ENCODE assay signal across 24 cellular contexts in genomic region chr1:53127546-53127945, GRCh38. TPM values are rescaled to one million over a fixed set of nuclear protein-coding genes. Genes with fewer than 3 reads are reported as not detected.
A peak's percentile ranks its signal among the peaks of the same experiment; 100 is the strongest.
DNase-seq lines count a peak whose midpoint lies in the region; ATAC-seq, FAIRE-seq and TF ChIP-seq lines count a peak whose summit lies in the region.
"Had no signal": no experiment of that assay in that cellular context is flagged by ENCODE, and none has a peak within 500 bp of the region (broad histone marks: within the 10 kb centered on the region; RNA-seq: fewer than 3 reads in every experiment).

No MANE protein-coding gene starts in this region.

- no peak for TF ChIP-seq CTCF in body of pancreas (IDR thresholded peaks at IDR 0.05)

- H3K4me1 ChIP-seq in HAP-1 (no peaks in the 10 kb centered on the region), body of pancreas (no peaks in the 10 kb centered on the region)

- WGBS in body of pancreas, 2 donors: 86 to 93% methylated on average over 3 to 5 of the region's 5 CpGs

- no peaks in the 10 kb centered on the region for H3K27me3 ChIP-seq in HAP-1 (ENCODE audit: low read depth)
- H3K27me3 ChIP-seq in body of pancreas: no peaks in the 10 kb centered on the region

- ATAC-seq in stimulated activated effector memory CD8-positive, alpha-beta T cell treated with anti-CD3 and anti-CD28 coated beads, Interleukin-12 subunit alpha, Interleukin-12 subunit beta, amount 100 ng/mL, for 72 hours: peak; percentile 92
- ATAC-seq in body of pancreas: no peak
- ATAC-seq: HCT116 had no signal

- no peak for FAIRE-seq in GM19239 (lab: Jason Lieb, UNC)
- FAIRE-seq: colon, endothelial cell of umbilical vein, frontal cortex had no signal

- in situ Hi-C loops in HAP-1 (cut with MboI; ENCODE audit: low sequenced_read_pairs): no loop called here

- no peak overlapping the region for H3K4me3 Mint-ChIP-seq in stimulated activated effector memory CD8-positive, alpha-beta T cell treated with anti-CD3 and anti-CD28 coated beads, Interleukin-12 subunit alpha, Interleukin-12 subunit beta, amount 100 ng/mL, for 72 hours
- H3K4me3 Mint-ChIP-seq: activated T-cell treated with anti-CD3 and anti-CD28 coated beads, Interleukin-2, amount 50 U/mL, for 24 hours; nephron had no signal

- H3K4me3 ChIP-seq in HAP-1 (no peak overlapping the region), body of pancreas (no peak overlapping the region)

- H3K36me3 Mint-ChIP-seq in stimulated activated effector memory CD8-positive, alpha-beta T cell treated with anti-CD3 and anti-CD28 coated beads, Interleukin-12 subunit alpha, Interleukin-12 subunit beta, amount 100 ng/mL, for 72 hours: no peaks in the 10 kb centered on the region
- H3K36me3 Mint-ChIP-seq: CD14-positive monocyte had no signal

- intact Hi-C loops in body of pancreas (cut with DNase I): no loop called here

- H3K27ac ChIP-seq in body of pancreas: no peak overlapping the region

- H3K27ac Mint-ChIP-seq in stimulated activated effector memory CD8-positive, alpha-beta T cell treated with anti-CD3 and anti-CD28 coated beads, Interleukin-12 subunit alpha, Interleukin-12 subunit beta, amount 100 ng/mL, for 72 hours: peak overlapping the region; percentile 26
- H3K27ac Mint-ChIP-seq: activated T-cell treated with anti-CD3 and anti-CD28 coated beads, Interleukin-2, amount 50 U/mL, for 24 hours; CD14-positive monocyte; nephron had no signal

- H3K4me1 Mint-ChIP-seq in stimulated activated effector memory CD8-positive, alpha-beta T cell treated with anti-CD3 and anti-CD28 coated beads, Interleukin-12 subunit alpha, Interleukin-12 subunit beta, amount 100 ng/mL, for 72 hours: peaks cover 38% of the 10 kb centered on the region

- no peaks in the 10 kb centered on the region for H3K9me3 ChIP-seq in HAP-1
- H3K9me3 ChIP-seq in body of pancreas: no peaks in the 10 kb centered on the region

- DNase-seq in DMS53 (lab: John Stamatoyannopoulos, UW) (peak; percentile 26), DMS53 treated with DMSO at 0.1 percent for 48 hours (lab: John Stamatoyannopoulos, UW; ENCODE audit: unreplicated experiment) (no peak), NCI-H69 (lab: John Stamatoyannopoulos, UW) (peak; percentile 19), iris pigment epithelial cell (ENCODE audit: low read depth) (peak; percentile 56), GM19239 (ENCODE audit: insufficient read length, low spot score) (no peak), HAP-1 (ENCODE audit: low spot score in 2 of 2) (no peak), body of pancreas (no peak)
- DNase-seq in stimulated activated effector memory CD8-positive, alpha-beta T cell treated with anti-CD3 and anti-CD28 coated beads, Interleukin-12 subunit alpha, Interleukin-12 subunit beta, amount 100 ng/mL, for 72 hours (ENCODE audit: low spot score in 2 of 2): peak in 1 of 2 donors; percentile 56
- DNase-seq: 8988T; activated CD4-positive, CD25-positive, alpha-beta regulatory T cell treated with anti-CD3 and anti-CD28 coated beads, Interleukin-2, amount 50 U/mL, for 72 hours; activated T-cell treated with anti-CD3 and anti-CD28 coated beads, Interleukin-2, amount 50 U/mL, for 24 hours; anterior cingulate cortex; NCI-H1092; NK-92 treated with Interleukin-12 subunit alpha and Interleukin-12 subunit beta, amount 100 ng/mL, for 24 hours; Right ventricle myocardium superior had no signal

- H3K9me3 Mint-ChIP-seq in stimulated activated effector memory CD8-positive, alpha-beta T cell treated with anti-CD3 and anti-CD28 coated beads, Interleukin-12 subunit alpha, Interleukin-12 subunit beta, amount 100 ng/mL, for 72 hours: no peaks in the 10 kb centered on the region
- H3K9me3 Mint-ChIP-seq: activated T-cell treated with anti-CD3 and anti-CD28 coated beads, Interleukin-2, amount 50 U/mL, for 24 hours; nephron had no signal

- H3K36me3 ChIP-seq in HAP-1 (replicated peaks): no peaks in the 10 kb centered on the region
- no peaks in the 10 kb centered on the region for H3K36me3 ChIP-seq in body of pancreas (replicated peaks in 1 of 2; ENCODE audit: insufficient read depth in 1 of 2, low read depth in 2 of 2)

- no peak for TF ChIP-seq POLR2A in body of pancreas (IDR thresholded peaks at IDR 0.05)

RNA-seq across cellular contexts. Expression of gene SLC1A7, which starts 14.9 kb away (rescaled TPM):
- total RNA-seq in body of pancreas: not detected
- total RNA-seq: endothelial cell of umbilical vein; frontal cortex; lower leg skin; T-helper 2 cell treated with Interferon-gamma antibody and Interleukin-4, amounts not matched to agents 100 ng/mL and 5 ng/mL, for 36 hours; temporal lobe had no signal

Comparison
In these comparisons a context has a peak if more than half of its experiments do, and no peak if none do; other contexts are left out.
1. DNase-seq: peak in DMS53 (single experiment), NCI-H69 (single experiment) and iris pigment epithelial cell (single experiment); none in DMS53 treated with DMSO at 0.1 percent for 48 hours (single experiment), GM19239 (single experiment), HAP-1 (0 of 2) and body of pancreas (0 of 4).